ENCODE assay signal across 1 cellular context in the genomic region with DNA sequence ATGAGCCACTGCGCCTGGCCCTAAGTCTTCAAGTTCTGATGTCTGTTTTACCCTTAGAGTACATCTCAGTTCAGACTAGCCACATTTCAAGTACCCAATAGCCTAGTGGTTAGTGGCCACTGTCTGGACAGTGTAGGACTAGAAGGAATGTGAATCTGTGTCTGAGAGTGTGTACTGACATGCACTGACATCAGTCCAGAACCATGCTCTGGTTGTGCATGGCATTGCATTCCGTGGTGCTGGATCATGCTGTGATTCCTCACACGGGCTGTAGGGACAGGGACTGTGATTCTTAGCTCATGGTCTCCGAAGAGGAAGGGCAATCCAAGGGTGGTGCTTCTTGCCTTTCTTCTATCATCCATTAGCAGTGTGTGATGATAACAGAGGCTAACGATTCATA.
TF ChIP-seq lines count a peak whose summit lies in the region.

No MANE protein-coding gene starts in this region.

TF ChIP-seq in HCT116, 20 proteins besides CTCF, POLR2A, EP300 and RAD21:
- TF ChIP-seq POLR2AphosphoS5 (IDR thresholded peaks at IDR 0.05; ENCODE audit: low read depth, low read length) (no peak), SRF (IDR thresholded peaks at IDR 0.05; ENCODE audit: low read depth) (no peak), EZH2phosphoT487 (IDR thresholded peaks at IDR 0.05; ENCODE audit: borderline replicate concordance) (no peak), ZFX (IDR thresholded peaks at IDR 0.05) (no peak), SP1 (IDR thresholded peaks at IDR 0.05; ENCODE audit: low read depth) (no peak), TCF7L2 (IDR thresholded peaks at IDR 0.05; ENCODE audit: borderline replicate concordance, extremely low read depth, insufficient read depth, insufficient read length) (no peak), JUND (IDR thresholded peaks at IDR 0.05) (no peak)
- TF ChIP-seq, protein P1, sequence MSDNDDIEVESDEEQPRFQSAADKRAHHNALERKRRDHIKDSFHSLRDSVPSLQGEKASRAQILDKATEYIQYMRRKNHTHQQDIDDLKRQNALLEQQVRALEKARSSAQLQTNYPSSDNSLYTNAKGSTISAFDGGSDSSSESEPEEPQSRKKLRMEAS (IDR thresholded peaks at IDR 0.05) = no peak
- TF ChIP-seq, protein P2, sequence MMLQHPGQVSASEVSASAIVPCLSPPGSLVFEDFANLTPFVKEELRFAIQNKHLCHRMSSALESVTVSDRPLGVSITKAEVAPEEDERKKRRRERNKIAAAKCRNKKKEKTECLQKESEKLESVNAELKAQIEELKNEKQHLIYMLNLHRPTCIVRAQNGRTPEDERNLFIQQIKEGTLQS (IDR thresholded peaks at IDR 0.05) = no peak
- TF ChIP-seq, protein P3, sequence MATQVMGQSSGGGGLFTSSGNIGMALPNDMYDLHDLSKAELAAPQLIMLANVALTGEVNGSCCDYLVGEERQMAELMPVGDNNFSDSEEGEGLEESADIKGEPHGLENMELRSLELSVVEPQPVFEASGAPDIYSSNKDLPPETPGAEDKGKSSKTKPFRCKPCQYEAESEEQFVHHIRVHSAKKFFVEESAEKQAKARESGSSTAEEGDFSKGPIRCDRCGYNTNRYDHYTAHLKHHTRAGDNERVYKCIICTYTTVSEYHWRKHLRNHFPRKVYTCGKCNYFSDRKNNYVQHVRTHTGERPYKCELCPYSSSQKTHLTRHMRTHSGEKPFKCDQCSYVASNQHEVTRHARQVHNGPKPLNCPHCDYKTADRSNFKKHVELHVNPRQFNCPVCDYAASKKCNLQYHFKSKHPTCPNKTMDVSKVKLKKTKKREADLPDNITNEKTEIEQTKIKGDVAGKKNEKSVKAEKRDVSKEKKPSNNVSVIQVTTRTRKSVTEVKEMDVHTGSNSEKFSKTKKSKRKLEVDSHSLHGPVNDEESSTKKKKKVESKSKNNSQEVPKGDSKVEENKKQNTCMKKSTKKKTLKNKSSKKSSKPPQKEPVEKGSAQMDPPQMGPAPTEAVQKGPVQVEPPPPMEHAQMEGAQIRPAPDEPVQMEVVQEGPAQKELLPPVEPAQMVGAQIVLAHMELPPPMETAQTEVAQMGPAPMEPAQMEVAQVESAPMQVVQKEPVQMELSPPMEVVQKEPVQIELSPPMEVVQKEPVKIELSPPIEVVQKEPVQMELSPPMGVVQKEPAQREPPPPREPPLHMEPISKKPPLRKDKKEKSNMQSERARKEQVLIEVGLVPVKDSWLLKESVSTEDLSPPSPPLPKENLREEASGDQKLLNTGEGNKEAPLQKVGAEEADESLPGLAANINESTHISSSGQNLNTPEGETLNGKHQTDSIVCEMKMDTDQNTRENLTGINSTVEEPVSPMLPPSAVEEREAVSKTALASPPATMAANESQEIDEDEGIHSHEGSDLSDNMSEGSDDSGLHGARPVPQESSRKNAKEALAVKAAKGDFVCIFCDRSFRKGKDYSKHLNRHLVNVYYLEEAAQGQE (IDR thresholded peaks at IDR 0.05; ENCODE audit: low read depth) = no peak
TF ChIP-seq in HCT116: peak in this region for 0.
